1 cellular context compared by ENCODE assay signal in genomic region chr7:101201695-101202602, GRCh38.
TF ChIP-seq lines count a peak whose summit lies in the region.

No MANE protein-coding gene starts in this region.

TF ChIP-seq in IMR-90, 13 proteins besides CTCF, POLR2A, EP300 and RAD21:
- TF ChIP-seq ELK1 (IDR thresholded peaks at IDR 0.05; ENCODE audit: borderline replicate concordance, low read depth, low read length) (no peak), BHLHE40 (IDR thresholded peaks at IDR 0.05; ENCODE audit: low read depth, low read length) (no peak), CHD1 (IDR thresholded peaks at IDR 0.05; ENCODE audit: low read depth, low read length) (no peak), RFX5 (IDR thresholded peaks at IDR 0.05; ENCODE audit: low read depth, low read length) (no peak), MAZ (IDR thresholded peaks at IDR 0.05; ENCODE audit: borderline replicate concordance, low read depth, low read length) (no peak), MAFK (IDR thresholded peaks at IDR 0.05; ENCODE audit: low read depth, low read length) (no peak), FOS (IDR thresholded peaks at IDR 0.05; ENCODE audit: low read depth, low read length) (no peak), SMC3 (IDR thresholded peaks at IDR 0.05; ENCODE audit: low read depth, low read length) (no peak), NFE2L2 (IDR thresholded peaks at IDR 0.05; ENCODE audit: low read depth, low read length) (no peak), CEBPB (IDR thresholded peaks at IDR 0.05; ENCODE audit: low read depth, low read length) (no peak), USF2 (IDR thresholded peaks at IDR 0.05; ENCODE audit: low read depth, low read length) (no peak), RCOR1 (IDR thresholded peaks at IDR 0.05; ENCODE audit: insufficient replicate concordance, low read length) (no peak), MXI1 (IDR thresholded peaks at IDR 0.05; ENCODE audit: borderline replicate concordance, low read depth, low read length) (no peak)
TF ChIP-seq in IMR-90: peak in this region for 0.
